Comparison of ENCODE assay signal across 15 cellular contexts in the genomic region with DNA sequence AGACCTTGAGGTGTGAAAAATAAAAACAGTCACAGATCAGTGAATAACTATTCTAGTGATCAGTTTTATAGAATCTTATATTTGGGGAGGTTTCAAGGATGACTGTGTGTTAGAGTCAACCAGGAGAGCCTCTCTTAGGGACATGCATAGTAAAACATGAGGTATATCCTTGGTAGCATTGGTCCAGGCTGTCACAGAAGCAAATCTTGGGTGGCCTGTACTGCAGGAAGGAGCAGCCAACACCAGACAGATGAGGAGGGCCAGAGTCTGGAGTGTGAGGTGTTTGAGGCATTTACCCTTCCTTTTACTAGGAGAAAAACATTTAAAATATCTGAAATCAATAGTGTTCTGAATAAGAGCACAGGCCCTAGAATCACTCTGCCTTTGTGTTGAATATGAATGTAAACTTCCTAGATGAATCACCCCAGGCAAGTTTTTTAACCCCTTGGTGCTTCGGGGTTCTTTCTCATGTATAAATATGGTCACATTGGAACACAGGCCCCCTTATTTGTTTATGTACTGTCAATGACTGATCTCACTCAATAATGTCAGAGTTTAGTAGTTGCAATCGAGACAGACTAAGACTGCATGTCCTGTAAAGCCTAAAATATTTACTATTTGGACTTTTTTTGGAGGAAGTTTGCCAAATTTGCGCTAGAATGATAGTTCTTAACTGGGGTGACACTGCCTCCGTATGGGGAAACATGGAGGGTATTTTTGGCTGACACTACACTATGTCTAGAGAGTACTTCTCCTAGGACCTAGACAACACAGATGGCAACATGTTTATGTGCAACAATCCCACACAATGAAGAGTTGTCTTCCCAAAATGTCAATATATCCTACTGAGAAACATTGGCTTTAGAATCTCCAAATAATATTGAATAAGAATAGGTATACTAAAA.
DNase-seq lines count a peak whose midpoint lies in the region; ATAC-seq, FAIRE-seq and TF ChIP-seq lines count a peak whose summit lies in the region.
"Had no signal": no experiment of that assay in that cellular context is flagged by ENCODE, and none has a peak within 500 bp of the region (broad histone marks: within the 10 kb centered on the region; RNA-seq: fewer than 3 reads in every experiment).

No MANE protein-coding gene starts in this region.

- H3K4me2 ChIP-seq in HepG2 (ENCODE audit: low read depth, low read length) (no peak overlapping the region), OCI-LY7 (ENCODE audit: low read length) (no peak overlapping the region)

- H2AFZ ChIP-seq in HepG2 (ENCODE audit: low read length) (no peak overlapping the region), OCI-LY7 (ENCODE audit: low read length) (no peak overlapping the region)

- ATAC-seq in HepG2 (no peak), right lobe of liver (no peak), GM19395 (IDR thresholded peaks at IDR 0.05; ENCODE audit: unreplicated experiment) (no peak), GM21723 (IDR thresholded peaks at IDR 0.05; ENCODE audit: unreplicated experiment) (no peak), HG03135 (IDR thresholded peaks at IDR 0.05; ENCODE audit: unreplicated experiment) (no peak)

- intact Hi-C loops in HepG2 (cut with micrococcal nuclease; ENCODE audit: unreplicated experiment) (no loop called here), right lobe of liver (cut with DNase I) (no loop called here), OCI-LY7 (cut with micrococcal nuclease; ENCODE audit: unreplicated experiment) (no loop called here)

- 3% methylated on average over 4 of the region's 4 CpGs for WGBS in HepG2 (ENCODE audit: low lambda C conversion rate)
- WGBS in right lobe of liver (ENCODE audit: insufficient coverage, low coverage, low lambda C conversion rate, missing lambda C conversion rate), result 48% methylated on average over 4 of the region's 4 CpGs

- H3K36me3 ChIP-seq in HepG2 (replicated peaks in 1 of 2; ENCODE audit: control insufficient read depth in 1 of 2, insufficient read depth in 2 of 2, low read length in 2 of 2) (no peaks in the 10 kb centered on the region), right lobe of liver (no peaks in the 10 kb centered on the region), OCI-LY7 (ENCODE audit: insufficient read depth, low read length) (no peaks in the 10 kb centered on the region)

- H4K20me1 ChIP-seq in HepG2 (ENCODE audit: insufficient read depth, low read length) (no peaks in the 10 kb centered on the region; the same call in 1 of the 2 replicates), OCI-LY7 (ENCODE audit: insufficient read depth, low read length) (no peaks in the 10 kb centered on the region)

- H3K4me3 ChIP-seq in HepG2 (replicated peaks in 1 of 3; ENCODE audit: insufficient read depth in 1 of 3, low read depth in 2 of 3, low read length in 3 of 3), result no peak overlapping the region
- no peak overlapping the region for H3K4me3 ChIP-seq in right lobe of liver
- no peak overlapping the region for H3K4me3 ChIP-seq in OCI-LY7 (ENCODE audit: low read depth, low read length, poor library complexity, severe bottlenecking)

- H3K79me2 ChIP-seq in HepG2 (ENCODE audit: insufficient read depth, low read length), result no peaks in the 10 kb centered on the region
- no peaks in the 10 kb centered on the region for H3K79me2 ChIP-seq in OCI-LY7 (ENCODE audit: insufficient read depth, low read depth, low read length)

- 0 out of 2 replicates have a peak, but pooled peaks have one; percentile 5 for TF ChIP-seq CTCF in HepG2 (CRISPR knock-in tag; IDR thresholded peaks at IDR 0.05)
- TF ChIP-seq CTCF in right lobe of liver (IDR thresholded peaks at IDR 0.05), result no peak
- 0 out of 2 replicates have a peak, but pooled peaks have one; percentile 16 for TF ChIP-seq CTCF in OCI-LY7 (conservative IDR thresholded peaks at IDR 0.05; ENCODE audit: low read length)

- no TSS peak for BruUV-seq in HepG2 (replicated peaks; lab: Mats Ljungman, UMichigan)
- BruUV-seq in OCI-LY7 (replicated peaks; lab: Mats Ljungman, UMichigan), result no TSS peak

- in situ Hi-C loops in HepG2 (cut with HindIII; ENCODE audit: extremely low pct_ligation_motif_present, low pct_unique_long_range_greater_than_20kb), result no loop called here

- H3K9me3 ChIP-seq in HepG2 (ENCODE audit: low read length) (no peaks in the 10 kb centered on the region), right lobe of liver (no peaks in the 10 kb centered on the region), OCI-LY7 (ENCODE audit: low read length) (no peaks in the 10 kb centered on the region)

- H3K9me2 ChIP-seq in OCI-LY7 (ENCODE audit: insufficient read depth, low read length), result no peaks in the 10 kb centered on the region

- H3K27ac ChIP-seq in HepG2 (ENCODE audit: extremely low read length, insufficient read depth, low read length) (no peak overlapping the region), right lobe of liver (no peak overlapping the region), OCI-LY7 (ENCODE audit: low read depth, low read length, poor library complexity, severe bottlenecking) (no peak overlapping the region)

- DNase-seq in HepG2 (ENCODE audit: low spot score) (no peak), right lobe of liver (no peak), OCI-LY7 (ENCODE audit: low spot score) (no peak), erythroblast (lab: John Stamatoyannopoulos, UW) (peak; percentile 4 to 17), EL (no peak)
- DNase-seq: C1 segment of cervical spinal cord, DMS 273 treated with DMSO at 0.1 percent for 48 hours, KG1, NCI-H1436, NCI-H2029, NCI-H510A, SIG-M5 had no signal

- no peak for TF ChIP-seq POLR2A in HepG2 (IDR thresholded peaks at IDR 0.05; ENCODE audit: insufficient read depth in 1 of 2, low read depth in 2 of 2, low read length in 2 of 2)
- TF ChIP-seq POLR2A in right lobe of liver (IDR thresholded peaks at IDR 0.05), result no peak
- TF ChIP-seq POLR2A in erythroblast (IDR thresholded peaks at IDR 0.05; ENCODE audit: low read length), result no peak

- POLR2A ChIA-PET in HepG2 (lab: Yijun Ruan, JAX) (no interaction called here), OCI-LY7 (lab: Charles Lee) (interaction anchor here (0.5 kb wide), 1 partner anchor 1238 kb away, joined by 4 read pairs; no protein-coding TSS in a partner anchor)

- TF ChIP-seq EP300 in HepG2 (IDR thresholded peaks at IDR 0.05; ENCODE audit: low read depth in 2 of 2, low read length in 2 of 2), result no peak
- no peak for TF ChIP-seq EP300 in HepG2 (CRISPR knock-in tag; IDR thresholded peaks at IDR 0.05; ENCODE audit: borderline replicate concordance)

- no peaks in the 10 kb centered on the region for H3K4me1 ChIP-seq in HepG2 (ENCODE audit: insufficient read depth, low read length)
- H3K4me1 ChIP-seq in right lobe of liver, result no peaks in the 10 kb centered on the region
- no peaks in the 10 kb centered on the region for H3K4me1 ChIP-seq in OCI-LY7 (ENCODE audit: insufficient read depth, low read length, poor library complexity, severe bottlenecking)

- CTCF ChIA-PET in HepG2 (lab: Yijun Ruan, JAX; ENCODE audit: low intra/inter-chr PET ratio, low total read pairs) (no interaction called here), OCI-LY7 (lab: Charles Lee; ENCODE audit: unreplicated experiment) (no interaction called here)

- no peak for TF ChIP-seq RAD21 in HepG2 (CRISPR knock-in tag; IDR thresholded peaks at IDR 0.05)

- H3K27me3 ChIP-seq in HepG2 (ENCODE audit: control insufficient read depth in 1 of 2, insufficient read depth in 2 of 2, low read length in 2 of 2) (no peaks in the 10 kb centered on the region), right lobe of liver (no peaks in the 10 kb centered on the region)

- no peak overlapping the region for H3K9ac ChIP-seq in HepG2 (ENCODE audit: insufficient read depth, low read depth, low read length)

- FAIRE-seq in HepG2 (lab: Jason Lieb, UNC), result no peak

TF ChIP-seq in HepG2, 621 proteins besides CTCF, POLR2A, EP300 and RAD21:
- no peak for TF ChIP-seq KDM4B (CRISPR knock-in tag; IDR thresholded peaks at IDR 0.05)
- peak; percentile 16; the same call in 1 of the 2 replicates for TF ChIP-seq ZNF652 (CRISPR knock-in tag; IDR thresholded peaks at IDR 0.05; ENCODE audit: borderline replicate concordance, low read depth)
- TF ChIP-seq ZNF446 (CRISPR knock-in tag; IDR thresholded peaks at IDR 0.05), result no peak

Comparison
In these comparisons a context has a peak if more than half of its experiments do, and no peak if none do; other contexts are left out.
1. CTCF ChIP-seq: peak in HepG2 (single experiment) and OCI-LY7 (single experiment); none in right lobe of liver (0 of 4).
2. DNase-seq: peak in erythroblast (2 of 2); none in HepG2 (single experiment), right lobe of liver (0 of 3), OCI-LY7 (single experiment) and EL (single experiment).